Comparison of ENCODE assay signal across 9 cellular contexts in the genomic region with DNA sequence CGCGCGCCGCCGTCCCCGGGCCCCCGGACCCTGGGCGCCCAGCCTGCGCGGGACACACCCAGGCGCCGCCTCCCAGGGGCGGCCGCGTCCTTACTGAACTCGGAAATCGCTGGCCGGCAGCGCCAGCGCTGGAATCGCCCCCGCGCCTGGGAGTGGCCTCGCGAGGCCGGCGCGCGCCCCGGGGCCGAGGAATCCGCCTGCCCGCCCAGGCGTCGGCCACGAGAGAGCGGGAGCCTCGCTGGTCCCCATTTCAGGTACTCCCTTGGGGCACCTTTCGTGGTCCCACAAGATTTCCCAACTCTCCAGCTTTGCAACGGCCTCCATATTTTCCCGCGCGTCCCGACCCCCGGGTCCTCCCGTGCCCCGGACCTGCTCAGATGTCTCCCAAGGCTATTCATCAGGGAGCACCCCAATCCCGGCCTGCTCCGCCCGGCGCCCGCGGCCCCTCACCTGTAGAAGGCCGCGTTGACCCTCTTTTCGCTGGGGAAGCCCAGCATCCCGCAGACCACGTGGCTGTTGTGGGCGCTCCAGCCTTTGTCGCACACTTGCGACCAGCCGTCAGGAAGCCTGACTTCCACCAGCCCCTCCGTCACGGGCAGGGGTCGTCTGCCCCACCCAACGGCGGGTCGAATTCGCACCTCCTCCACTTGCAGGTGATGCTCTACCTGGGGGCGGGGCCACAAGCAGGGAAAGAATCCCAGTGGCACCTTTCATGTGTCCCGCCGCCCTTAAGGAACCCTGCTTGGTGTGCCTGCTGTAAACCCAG. TPM values are rescaled to one million over a fixed set of nuclear protein-coding genes. Genes with fewer than 3 reads are reported as not detected.
DNase-seq lines count a peak whose midpoint lies in the region; ATAC-seq and TF ChIP-seq lines count a peak whose summit lies in the region.
"Had no signal": no experiment of that assay in that cellular context is flagged by ENCODE, and none has a peak within 500 bp of the region (broad histone marks: within the 10 kb centered on the region; RNA-seq: fewer than 3 reads in every experiment).

No MANE protein-coding gene starts in this region.

- CTCF ChIA-PET in activated CD4-positive, alpha-beta T cell treated with anti-CD3 and anti-CD28 coated beads for 36 hours (lab: Charles Lee), result no interaction called here

- H3K27ac Mint-ChIP-seq in activated CD4-positive, alpha-beta T cell treated with anti-CD3 and anti-CD28 coated beads for 36 hours, result no peak overlapping the region
- no peak overlapping the region for H3K27ac Mint-ChIP-seq in T-helper 17 cell

- peak overlapping the region; percentile 57 for H3K4me3 Mint-ChIP-seq in activated CD4-positive, alpha-beta T cell treated with anti-CD3 and anti-CD28 coated beads for 36 hours
- H3K4me3 Mint-ChIP-seq in T-helper 17 cell, result peak overlapping the region; percentile 75

- H3K27me3 Mint-ChIP-seq in activated CD4-positive, alpha-beta T cell treated with anti-CD3 and anti-CD28 coated beads for 36 hours, result peaks cover 30% of the 10 kb centered on the region
- H3K27me3 Mint-ChIP-seq in T-helper 17 cell, result peaks cover 66% of the 10 kb centered on the region

- H3K4me1 ChIP-seq in muscle layer of duodenum (ENCODE audit: control insufficient read depth in 1 of 2, insufficient read depth in 2 of 2, low read length in 2 of 2), result peaks cover 0 to 12% of the 10 kb centered on the region in 2 donors

- H3K36me3 Mint-ChIP-seq in activated CD4-positive, alpha-beta T cell treated with anti-CD3 and anti-CD28 coated beads for 36 hours (ENCODE audit: low read depth), result no peaks in the 10 kb centered on the region
- peaks cover 18% of the 10 kb centered on the region for H3K36me3 Mint-ChIP-seq in T-helper 17 cell (ENCODE audit: low read depth)

- no peaks in the 10 kb centered on the region for H3K9me3 ChIP-seq in T-helper 17 cell (ENCODE audit: control insufficient read depth, low read length, poor library complexity, severe bottlenecking)
- H3K9me3 ChIP-seq in muscle layer of duodenum (ENCODE audit: control insufficient read depth in 1 of 2, low read length in 2 of 2), result no peaks in the 10 kb centered on the region

- POLR2A ChIA-PET in activated CD4-positive, alpha-beta T cell treated with anti-CD3 and anti-CD28 coated beads for 36 hours (lab: Charles Lee), result no interaction called here

- H3K36me3 ChIP-seq in muscle layer of duodenum (ENCODE audit: control insufficient read depth in 1 of 2, insufficient read depth in 2 of 2, low read length in 2 of 2), result no peaks in the 10 kb centered on the region

- intact Hi-C loops in activated CD4-positive, alpha-beta T cell treated with anti-CD3 and anti-CD28 coated beads for 36 hours (cut with DNase I, micrococcal nuclease), result loop anchor here in 1 of 2 experiments (2.0 kb wide), 1 partner anchor 18 kb away; no protein-coding TSS in a partner anchor

- ATAC-seq in activated CD4-positive, alpha-beta T cell treated with anti-CD3 and anti-CD28 coated beads for 36 hours, result peak; percentile 61
- ATAC-seq in T-helper 17 cell, result no peak
- no peak for ATAC-seq in GM21515 (IDR thresholded peaks at IDR 0.05; ENCODE audit: unreplicated experiment)
- ATAC-seq in HG02571 (IDR thresholded peaks at IDR 0.05; ENCODE audit: unreplicated experiment), result no peak

- H3K4me3 ChIP-seq in epithelial cell of proximal tubule (ENCODE audit: low read depth, low read length) (peak overlapping the region; percentile 71), muscle layer of duodenum (ENCODE audit: low read depth in 1 of 2, low read length in 2 of 2) (peak overlapping the region; percentile 43 to 70)

- peak; percentile 54 for DNase-seq in activated CD4-positive, alpha-beta T cell treated with anti-CD3 and anti-CD28 coated beads for 36 hours
- DNase-seq in activated CD4-positive, alpha-beta T cell treated with anti-CD3 and anti-CD28 coated beads, Interleukin-2, amount 50 U/mL, for 1 hour, result no peak
- peak in 53 of 76 experiments; percentile 3 to 68 (median 44) for DNase-seq in HUDEP-2 (lab: John Stamatoyannopoulos, UW; ENCODE audit: unreplicated experiment in 76 of 76)
- no peak for DNase-seq in T-helper 17 cell
- DNase-seq in epithelial cell of proximal tubule (ENCODE audit: low read depth), result no peak

- peaks cover 8% of the 10 kb centered on the region for H3K4me1 Mint-ChIP-seq in activated CD4-positive, alpha-beta T cell treated with anti-CD3 and anti-CD28 coated beads for 36 hours
- peaks cover 23% of the 10 kb centered on the region for H3K4me1 Mint-ChIP-seq in T-helper 17 cell

- H3K27me3 ChIP-seq in muscle layer of duodenum (ENCODE audit: low read depth, low read length), result no peaks in the 10 kb centered on the region

- no peaks in the 10 kb centered on the region for H3K9me3 Mint-ChIP-seq in activated CD4-positive, alpha-beta T cell treated with anti-CD3 and anti-CD28 coated beads for 36 hours (ENCODE audit: low read depth)

- H3K27ac ChIP-seq in muscle layer of duodenum (ENCODE audit: low read length), result no peak overlapping the region

- no peak for TF ChIP-seq CTCF in epithelial cell of proximal tubule (conservative IDR thresholded peaks at IDR 0.05; ENCODE audit: low read depth, low read length)

RNA-seq across cellular contexts. Expression of gene LOXL3, which starts 4.6 kb away (rescaled TPM):
- total RNA-seq in activated CD4-positive, alpha-beta T cell treated with anti-CD3 and anti-CD28 coated beads for 36 hours, result under 1 TPM; 0.86 to 0.96 TPM
- total RNA-seq in T-helper 17 cell, result 1 to 10 TPM in 1 of 2 donors, under 1 TPM in 1; 0.75 to 2.0 TPM
- 5.9 and 6.6 TPM in 2 replicates for total RNA-seq in epithelial cell of proximal tubule

RNA-seq across cellular contexts. Expression of gene DOK1, which starts 5.4 kb away (rescaled TPM):
- total RNA-seq in activated CD4-positive, alpha-beta T cell treated with anti-CD3 and anti-CD28 coated beads for 36 hours, result 10 to 100 TPM; 17.2 to 17.9 TPM
- total RNA-seq in T-helper 17 cell, result 10 to 100 TPM in 1 of 2 donors, 1 to 10 TPM in 1; 8.3 to 14.6 TPM
- total RNA-seq in epithelial cell of proximal tubule, result 30.5 and 35.7 TPM in 2 replicates

RNA-seq across cellular contexts. Expression of gene HTRA2, which starts 19.4 kb away (rescaled TPM):
- 10 to 100 TPM; 43.5 to 47.7 TPM for total RNA-seq in activated CD4-positive, alpha-beta T cell treated with anti-CD3 and anti-CD28 coated beads for 36 hours
- total RNA-seq in T-helper 17 cell (10 to 100 TPM; 18.5 to 21.4 TPM), epithelial cell of proximal tubule (25.1 and 42.0 TPM in 2 replicates)

RNA-seq across cellular contexts. Expression of gene AUP1, which starts 19.6 kb away (rescaled TPM):
- total RNA-seq in activated CD4-positive, alpha-beta T cell treated with anti-CD3 and anti-CD28 coated beads for 36 hours, result 100 to 1,000 TPM in 1 of 2 experiments, 10 to 100 TPM in 1; 92.0 to 122 TPM
- 100 to 1,000 TPM; 139 to 153 TPM for total RNA-seq in T-helper 17 cell
- total RNA-seq in epithelial cell of proximal tubule, result 86.4 and 136 TPM in 2 replicates

RNA-seq across cellular contexts. Expression of gene DQX1, which starts 23.1 kb away (rescaled TPM):
- under 1 TPM; 0.40 to 0.41 TPM for total RNA-seq in activated CD4-positive, alpha-beta T cell treated with anti-CD3 and anti-CD28 coated beads for 36 hours
- total RNA-seq in T-helper 17 cell (under 1 TPM in 1 of 2 donors, not detected in 1; 0.23 TPM), epithelial cell of proximal tubule (not detected in 2 replicates)
- total RNA-seq: glomerular endothelial cell had no signal

Comparison
In these comparisons a context has a peak if more than half of its experiments do, and no peak if none do; other contexts are left out.
1. DNase-seq: peak in activated CD4-positive, alpha-beta T cell treated with anti-CD3 and anti-CD28 coated beads for 36 hours (single experiment) and HUDEP-2 (53 of 76); none in activated CD4-positive, alpha-beta T cell treated with anti-CD3 and anti-CD28 coated beads, Interleukin-2, amount 50 U/mL, for 1 hour (single experiment), T-helper 17 cell (0 of 3) and epithelial cell of proximal tubule (single experiment).